10 cellular contexts compared by ENCODE assay signal in genomic region chr17:41464682-41465081, GRCh38. TPM values are rescaled to one million over a fixed set of nuclear protein-coding genes. Genes with fewer than 3 reads are reported as not detected.
DNase-seq lines count a peak whose midpoint lies in the region; TF ChIP-seq lines count a peak whose summit lies in the region.
"Had no signal": no experiment of that assay in that cellular context is flagged by ENCODE, and none has a peak within 500 bp of the region (broad histone marks: within the 10 kb centered on the region; RNA-seq: fewer than 3 reads in every experiment).

No MANE protein-coding gene starts in this region.

- CTCF ChIA-PET in AG04449 (lab: Yijun Ruan, JAX): interaction anchor here (1.1 to 4.0 kb wide), 2 partner anchors 31 to 84 kb away, joined by 4 to 14 read pairs; no protein-coding TSS in a partner anchor

- H2AFZ ChIP-seq in mesenchymal stem cell (ENCODE audit: low read depth, low read length): no peak overlapping the region

- H2BK12ac ChIP-seq in mesenchymal stem cell (ENCODE audit: low read length in 2 of 2): no peak overlapping the region

- no peak overlapping the region for H4K91ac ChIP-seq in mesenchymal stem cell (ENCODE audit: low read length)

- no peak for TF ChIP-seq CTCF in AG04449 (IDR thresholded peaks at IDR 0.05; ENCODE audit: insufficient read depth, low read length, missing control alignments)
- no peak for TF ChIP-seq CTCF in cardiac fibroblast (IDR thresholded peaks at IDR 0.05; ENCODE audit: low read depth, low read length)

- WGBS in mesenchymal stem cell: 38% methylated on average over 5 of the region's 6 CpGs

- H3K36me3 ChIP-seq in mesenchymal stem cell (ENCODE audit: control insufficient read depth in 1 of 2, insufficient read depth in 2 of 2, low read depth in 1 of 2, low read length in 2 of 2): no peaks in the 10 kb centered on the region

- no peak overlapping the region for H3K27ac ChIP-seq in mesenchymal stem cell (ENCODE audit: low read length, poor library complexity, severe bottlenecking)

- H3K9me3 ChIP-seq in mesenchymal stem cell (ENCODE audit: control insufficient read depth, low read length): peaks cover 10% of the 10 kb centered on the region

- no peak overlapping the region for H3K14ac ChIP-seq in mesenchymal stem cell (ENCODE audit: low read length in 2 of 2)

- POLR2A ChIA-PET in AG04449 (lab: Yijun Ruan, JAX): no interaction called here

- H2BK5ac ChIP-seq in mesenchymal stem cell (ENCODE audit: low read depth, low read length, poor library complexity, severe bottlenecking): no peak overlapping the region

- H4K8ac ChIP-seq in mesenchymal stem cell (ENCODE audit: low read length): no peak overlapping the region

- peaks cover 2% of the 10 kb centered on the region for H3K4me1 ChIP-seq in mesenchymal stem cell (ENCODE audit: control insufficient read depth, insufficient read depth, low read depth, low read length)

- no peak overlapping the region for H2AK5ac ChIP-seq in mesenchymal stem cell (ENCODE audit: low read length, severe bottlenecking)

- no peak overlapping the region for H3K18ac ChIP-seq in mesenchymal stem cell (ENCODE audit: low read depth in 1 of 2, low read length in 2 of 2)

- no peak overlapping the region for H3K4me2 ChIP-seq in mesenchymal stem cell (ENCODE audit: low read length, poor library complexity, severe bottlenecking)

- peaks cover 0 to 70% of the 10 kb centered on the region in 2 experiments for H3K27me3 ChIP-seq in mesenchymal stem cell (ENCODE audit: control insufficient read depth in 1 of 2, insufficient read depth in 1 of 2, low read length in 2 of 2)

- H3K9ac ChIP-seq in mesenchymal stem cell (ENCODE audit: low read length): no peak overlapping the region

- peak; percentile 88 for DNase-seq in AG04449 (ENCODE audit: low read depth, low spot score)
- peak; percentile 98 for DNase-seq in M059J (ENCODE audit: low read depth)
- DNase-seq in cardiac fibroblast (ENCODE audit: low read depth in 2 of 2): peak; percentile 67 to 90
- DNase-seq in mesenchymal stem cell: peak; percentile 43
- no peak for DNase-seq in activated effector memory CD4-positive, alpha-beta T cell treated with Interleukin-2 at 50 U/mL for 16 hours
- no peak for DNase-seq in OCI-M1 (lab: John Stamatoyannopoulos, UW)
- DNase-seq in germinal center (ENCODE audit: low spot score): no peak
- DNase-seq in NCI-H524 treated with DMSO at 0.1 percent for 48 hours (lab: John Stamatoyannopoulos, UW): no peak
- DNase-seq: CD8-positive, alpha-beta memory T cell; SHP77 treated with DMSO at 0.1 percent for 48 hours had no signal

- no peak overlapping the region for H3K4ac ChIP-seq in mesenchymal stem cell (ENCODE audit: low read depth in 1 of 2, low read length in 2 of 2)

- H3K4me3 ChIP-seq in AG04449 (ENCODE audit: low read depth, low read length): no peak overlapping the region
- H3K4me3 ChIP-seq in cardiac fibroblast (replicated peaks in 1 of 2; ENCODE audit: low read depth in 2 of 2, low read length in 2 of 2): no peak overlapping the region
- no peak overlapping the region for H3K4me3 ChIP-seq in mesenchymal stem cell (ENCODE audit: insufficient read depth in 1 of 2, low read depth in 1 of 2, low read length in 2 of 2)

- H3K23ac ChIP-seq in mesenchymal stem cell (ENCODE audit: low read length in 2 of 2): no peak overlapping the region

- H2BK15ac ChIP-seq in mesenchymal stem cell (ENCODE audit: low read depth, poor library complexity, severe bottlenecking): no peak overlapping the region

- H2BK120ac ChIP-seq in mesenchymal stem cell (ENCODE audit: low read depth, low read length): no peak overlapping the region

- no peaks in the 10 kb centered on the region for H3K79me1 ChIP-seq in mesenchymal stem cell (replicated peaks; ENCODE audit: low read length, poor library complexity, severe bottlenecking)

RNA-seq across cellular contexts. Expression of gene KRT32, which starts 2.5 kb away (rescaled TPM):
- 0.05 TPM in 1 of 2 replicates, not detected in the other for total RNA-seq in M059J (2014; rRNA removed; shearing (Covaris generic))
- polyA plus RNA-seq in mesenchymal stem cell (2013, experiment 1 of 2): not detected
- 0.01 TPM for polyA plus RNA-seq in mesenchymal stem cell (2013, experiment 2 of 2)
- total RNA-seq: CD8-positive, alpha-beta memory T cell had no signal
- polyA plus RNA-seq: CD8-positive, alpha-beta memory T cell had no signal

RNA-seq across cellular contexts. Expression of gene KRT35, which starts 16.3 kb away (rescaled TPM):
- total RNA-seq in M059J (2014; rRNA removed; shearing (Covaris generic)): not detected in 2 replicates
- polyA plus RNA-seq in mesenchymal stem cell (2013, experiment 1 of 2): not detected
- not detected for polyA plus RNA-seq in mesenchymal stem cell (2013, experiment 2 of 2)
- total RNA-seq: CD8-positive, alpha-beta memory T cell had no signal
- polyA plus RNA-seq: CD8-positive, alpha-beta memory T cell had no signal

RNA-seq across cellular contexts. Expression of gene KRT38, which starts 23.9 kb away (rescaled TPM):
- not detected in 2 replicates for total RNA-seq in M059J (2014; rRNA removed; shearing (Covaris generic))
- not detected for polyA plus RNA-seq in mesenchymal stem cell (2013, experiment 1 of 2)
- not detected for polyA plus RNA-seq in mesenchymal stem cell (2013, experiment 2 of 2)
- total RNA-seq: CD8-positive, alpha-beta memory T cell had no signal
- polyA plus RNA-seq: CD8-positive, alpha-beta memory T cell had no signal

RNA-seq across cellular contexts. Expression of gene KRT36, which starts 25.0 kb away (rescaled TPM):
- 0.07 TPM in 1 of 2 replicates, not detected in the other for total RNA-seq in M059J (2014; rRNA removed; shearing (Covaris generic))
- polyA plus RNA-seq in mesenchymal stem cell (2013, experiment 1 of 2): 0.11 TPM
- polyA plus RNA-seq in mesenchymal stem cell (2013, experiment 2 of 2): 0.11 TPM
- total RNA-seq: CD8-positive, alpha-beta memory T cell had no signal
- polyA plus RNA-seq: CD8-positive, alpha-beta memory T cell had no signal

RNA-seq across cellular contexts. Expression of gene KRT37, which starts 40.3 kb away (rescaled TPM):
- not detected in 2 replicates for total RNA-seq in M059J (2014; rRNA removed; shearing (Covaris generic))
- not detected for polyA plus RNA-seq in mesenchymal stem cell (2013, experiment 1 of 2)
- not detected for polyA plus RNA-seq in mesenchymal stem cell (2013, experiment 2 of 2)
- total RNA-seq: CD8-positive, alpha-beta memory T cell had no signal
- polyA plus RNA-seq: CD8-positive, alpha-beta memory T cell had no signal

Comparison
In these comparisons a context has a peak if more than half of its experiments do, and no peak if none do; other contexts are left out.
1. DNase-seq: peak in AG04449 (single experiment), M059J (single experiment), cardiac fibroblast (2 of 2) and mesenchymal stem cell (single experiment); none in activated effector memory CD4-positive, alpha-beta T cell treated with Interleukin-2 at 50 U/mL for 16 hours (single experiment), OCI-M1 (single experiment), germinal center (single experiment) and NCI-H524 treated with DMSO at 0.1 percent for 48 hours (single experiment).